ENCODE assay signal across 7 cellular contexts in genomic region chr12:6465467-6466183, GRCh38. TPM values are rescaled to one million over a fixed set of nuclear protein-coding genes. Genes with fewer than 3 reads are reported as not detected.
DNase-seq lines count a peak whose midpoint lies in the region; ATAC-seq, FAIRE-seq and TF ChIP-seq lines count a peak whose summit lies in the region.

No MANE protein-coding gene starts in this region.

- H3K4me1 ChIP-seq in DND-41 (ENCODE audit: insufficient read depth, low read length) (peaks cover 70% of the 10 kb centered on the region), PC-3 (ENCODE audit: insufficient read depth, low read length) (peaks cover 20% of the 10 kb centered on the region; the same call in 1 of the 2 replicates)

- peaks cover 31% of the 10 kb centered on the region for H3K4me1 Mint-ChIP-seq in brain
- peaks cover 89% of the 10 kb centered on the region for H3K4me1 Mint-ChIP-seq in stimulated activated memory B cell treated with anti-CD40 and anti-IgM and Interleukin-4, amounts not matched to agents 10 μg/mL and 1 μg/mL and 100 μg/mL, for 72 hours

- no TSS peak for BruUV-seq in PC-3 (replicated peaks; lab: Mats Ljungman, UMichigan)

- H3K9me3 Mint-ChIP-seq in brain: no peaks in the 10 kb centered on the region
- H3K9me3 Mint-ChIP-seq in stimulated activated memory B cell treated with anti-CD40 and anti-IgM and Interleukin-4, amounts not matched to agents 10 μg/mL and 1 μg/mL and 100 μg/mL, for 72 hours: peaks cover 4% of the 10 kb centered on the region

- H3K4me2 ChIP-seq in DND-41 (ENCODE audit: insufficient read depth, low read length) (no peak overlapping the region), PC-3 (ENCODE audit: low read length) (no peak overlapping the region)

- DNase-seq in DND-41: peak; percentile 59
- DNase-seq in HTR-8/SVneo (ENCODE audit: insufficient read length, low spot score): peak; percentile 82
- peak; percentile 71 for DNase-seq in PC-3

- H3K79me2 ChIP-seq in DND-41 (ENCODE audit: insufficient read depth, low read length): peaks cover 55% of the 10 kb centered on the region
- H3K79me2 ChIP-seq in PC-3 (ENCODE audit: low read length): peaks cover 11% of the 10 kb centered on the region

- H3K9me2 ChIP-seq in PC-3 (replicated peaks; ENCODE audit: low read length): no peaks in the 10 kb centered on the region

- peaks cover 22% of the 10 kb centered on the region for H3K36me3 Mint-ChIP-seq in brain
- peaks cover 75% of the 10 kb centered on the region for H3K36me3 Mint-ChIP-seq in stimulated activated memory B cell treated with anti-CD40 and anti-IgM and Interleukin-4, amounts not matched to agents 10 μg/mL and 1 μg/mL and 100 μg/mL, for 72 hours

- H3K27ac ChIP-seq in DND-41 (ENCODE audit: low read length) (no peak overlapping the region), PC-3 (ENCODE audit: low read length) (no peak overlapping the region)

- H3K36me3 ChIP-seq in DND-41 (ENCODE audit: insufficient read depth, low read length) (peaks cover 56% of the 10 kb centered on the region), PC-3 (ENCODE audit: low read depth, low read length) (peaks cover 4% of the 10 kb centered on the region; the same call in 1 of the 2 replicates)

- no peaks in the 10 kb centered on the region for H3K9me3 ChIP-seq in DND-41 (ENCODE audit: insufficient read depth, low read length, severe bottlenecking)
- H3K9me3 ChIP-seq in PC-3 (ENCODE audit: low read length): no peaks in the 10 kb centered on the region

- intact Hi-C loops in PC-3 (cut with micrococcal nuclease): loop anchor here (1.0 to 2.0 kb wide), 3 partner anchors 35 to 142 kb away; no protein-coding TSS in a partner anchor

- peak overlapping the region in 3 of 5 experiments; percentile 22 to 61 (median 34) for H3K27ac Mint-ChIP-seq in brain
- peak overlapping the region; percentile 82 for H3K27ac Mint-ChIP-seq in stimulated activated memory B cell treated with anti-CD40 and anti-IgM and Interleukin-4, amounts not matched to agents 10 μg/mL and 1 μg/mL and 100 μg/mL, for 72 hours

- peak overlapping the region in 2 of 5 experiments; percentile 4 to 85 for H3K4me3 Mint-ChIP-seq in brain
- peak overlapping the region; percentile 9 for H3K4me3 Mint-ChIP-seq in stimulated activated memory B cell treated with anti-CD40 and anti-IgM and Interleukin-4, amounts not matched to agents 10 μg/mL and 1 μg/mL and 100 μg/mL, for 72 hours

- H3K27me3 Mint-ChIP-seq in brain: peaks cover 5% of the 10 kb centered on the region
- H3K27me3 Mint-ChIP-seq in stimulated activated memory B cell treated with anti-CD40 and anti-IgM and Interleukin-4, amounts not matched to agents 10 μg/mL and 1 μg/mL and 100 μg/mL, for 72 hours: no peaks in the 10 kb centered on the region

- H2AFZ ChIP-seq in DND-41 (ENCODE audit: low read depth, low read length): no peak overlapping the region
- no peak overlapping the region for H2AFZ ChIP-seq in PC-3 (ENCODE audit: low read length)

- POLR2A ChIA-PET in PC-3 (lab: Charles Lee; ENCODE audit: unreplicated experiment): interaction anchor here (0.6 to 0.7 kb wide), 4 partner anchors 35 to 153 kb away, joined by 4 to 6 read pairs (median 4); no protein-coding TSS in a partner anchor

- FAIRE-seq in HTR-8/SVneo (lab: Jason Lieb, UNC) (no peak), islet of Langerhans (lab: Jason Lieb, UNC) (peak; percentile 30)

- ATAC-seq in DND-41 (ENCODE audit: insufficient read depth, low read depth): no peak
- ATAC-seq in PC-3: peak; percentile 43
- ATAC-seq in stimulated activated memory B cell treated with anti-CD40 and anti-IgM and Interleukin-4, amounts not matched to agents 10 μg/mL and 1 μg/mL and 100 μg/mL, for 72 hours: no peak
- ATAC-seq in GM18502 (IDR thresholded peaks at IDR 0.05; ENCODE audit: poor library complexity, unreplicated experiment): no peak

- peak; percentile 89 for TF ChIP-seq CTCF in DND-41 (IDR thresholded peaks at IDR 0.05; ENCODE audit: borderline replicate concordance, extremely low read depth, low read length, poor library complexity, severe bottlenecking)
- peak; percentile 68 for TF ChIP-seq CTCF in PC-3 (conservative IDR thresholded peaks at IDR 0.05; ENCODE audit: low read depth, low read length)
- TF ChIP-seq CTCF in brain (conservative IDR thresholded peaks at IDR 0.05): peak; percentile 82 to 84

- H3K27me3 ChIP-seq in DND-41 (ENCODE audit: insufficient read depth, low read length, poor library complexity) (no peaks in the 10 kb centered on the region), PC-3 (ENCODE audit: low read length) (no peaks in the 10 kb centered on the region)

- CTCF ChIA-PET in PC-3 (lab: Charles Lee): interaction anchor here (0.5 to 1.4 kb wide), 11 partner anchors 28 to 477 kb away, joined by 3 to 12 read pairs (median 4); partner anchors contain the start of genes LTBR and MRPL51

- H4K20me1 ChIP-seq in DND-41 (ENCODE audit: insufficient read depth, low read length) (no peaks in the 10 kb centered on the region; the same call in 1 of the 2 replicates), PC-3 (ENCODE audit: low read length) (no peaks in the 10 kb centered on the region)

- no peaks in the 10 kb centered on the region for H3F3A ChIP-seq in PC-3 (ENCODE audit: low read length, unreplicated experiment)

- H3K4me3 ChIP-seq in DND-41 (ENCODE audit: low read depth in 1 of 2, low read length in 2 of 2) (no peak overlapping the region), PC-3 (ENCODE audit: low read length) (no peak overlapping the region)

- H3K9ac ChIP-seq in DND-41 (ENCODE audit: low read depth, low read length): no peak overlapping the region
- no peak overlapping the region for H3K9ac ChIP-seq in PC-3 (ENCODE audit: low read length)

RNA-seq across cellular contexts. Expression of gene VAMP1, which starts 4.9 kb away (rescaled TPM):
- total RNA-seq in PC-3 (2014; rRNA removed): 9.3 and 13.9 TPM in 2 replicates
- 42.2 TPM for polyA plus RNA-seq in brain (ENCODE audit: insufficient read depth, low read depth, low replicate concordance)

RNA-seq across cellular contexts. Expression of gene TAPBPL, which starts 13.8 kb away (rescaled TPM):
- 0.47 and 1.8 TPM in 2 replicates for total RNA-seq in PC-3 (2014; rRNA removed)
- polyA plus RNA-seq in brain (ENCODE audit: insufficient read depth, low read depth, low replicate concordance): 14.5 TPM

RNA-seq across cellular contexts. Expression of gene CD27, which starts 20.9 kb away (rescaled TPM):
- total RNA-seq in PC-3 (2014; rRNA removed): not detected in 2 replicates
- polyA plus RNA-seq in brain (ENCODE audit: insufficient read depth, low read depth, low replicate concordance): 0.34 TPM

RNA-seq across cellular contexts. Expression of gene MRPL51, which starts 27.4 kb away (rescaled TPM):
- total RNA-seq in PC-3 (2014; rRNA removed): 135 and 157 TPM in 2 replicates
- 133 TPM for polyA plus RNA-seq in brain (ENCODE audit: insufficient read depth, low read depth, low replicate concordance)

RNA-seq across cellular contexts. Expression of gene NCAPD2, which starts 28.3 kb away (rescaled TPM):
- total RNA-seq in PC-3 (2014; rRNA removed): 105 TPM in 2 replicates
- 69.2 TPM for polyA plus RNA-seq in brain (ENCODE audit: insufficient read depth, low read depth, low replicate concordance)
